In the genomic region with DNA sequence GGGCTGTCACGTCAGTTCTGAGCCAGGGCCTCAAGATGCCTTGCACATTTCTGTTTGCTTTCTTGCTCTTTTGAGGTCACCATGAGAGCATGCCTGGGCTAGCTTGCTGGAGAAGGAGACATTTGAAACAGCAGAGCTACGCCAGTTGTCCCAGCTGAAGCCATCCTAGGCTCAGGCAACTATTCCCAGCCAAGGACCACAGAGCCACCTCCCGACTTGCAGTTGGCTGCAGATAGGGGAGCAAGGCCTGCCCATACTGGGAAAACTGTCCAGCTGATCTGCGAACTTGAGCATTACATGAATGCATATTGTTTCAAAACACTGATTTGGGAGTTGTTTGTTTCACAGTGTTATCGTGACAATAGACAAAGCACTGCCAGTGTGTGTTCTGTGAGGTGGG, we compare ENCODE assay signal across 20 cellular contexts.
DNase-seq lines count a peak whose midpoint lies in the region; ATAC-seq, FAIRE-seq and TF ChIP-seq lines count a peak whose summit lies in the region.
"Had no signal": no experiment of that assay in that cellular context is flagged by ENCODE, and none has a peak within 500 bp of the region (broad histone marks: within the 10 kb centered on the region; RNA-seq: fewer than 3 reads in every experiment).

No MANE protein-coding gene starts in this region.

- H3K23me2 ChIP-seq in H1 (ENCODE audit: low read depth, low read length) = no peaks in the 10 kb centered on the region

- peaks cover 36% of the 10 kb centered on the region for H3K4me1 Mint-ChIP-seq in activated CD8-positive, alpha-beta T cell treated with anti-CD3 and anti-CD28 coated beads, Interleukin-2, amount 10 ng/mL, durations not matched to agents 7 days and 5 days (ENCODE audit: low read depth)
- peaks cover 20% of the 10 kb centered on the region for H3K4me1 Mint-ChIP-seq in activated CD8-positive, alpha-beta T cell treated with anti-CD3 and anti-CD28 coated beads for 36 hours (ENCODE audit: low read depth)
- H3K4me1 Mint-ChIP-seq: GM23338 had no signal

- no peaks in the 10 kb centered on the region for H3K27me3 Mint-ChIP-seq in activated CD8-positive, alpha-beta T cell treated with anti-CD3 and anti-CD28 coated beads, Interleukin-2, amount 10 ng/mL, durations not matched to agents 7 days and 5 days (ENCODE audit: low read depth)
- H3K27me3 Mint-ChIP-seq in activated CD8-positive, alpha-beta T cell treated with anti-CD3 and anti-CD28 coated beads for 36 hours = no peaks in the 10 kb centered on the region

- no peaks in the 10 kb centered on the region; a peak in 1 of 8 replicates for H3K36me3 ChIP-seq in H1 (ENCODE audit: control insufficient read depth in 2 of 4, insufficient read depth in 4 of 4, low read length in 3 of 4)
- H3K36me3 ChIP-seq in neuronal stem cell (replicated peaks in 1 of 2; ENCODE audit: control insufficient read depth in 2 of 2, insufficient read depth in 2 of 2, low read length in 2 of 2) = peaks cover 0 to 2% of the 10 kb centered on the region in 2 donors
- H3K36me3 ChIP-seq in spleen = peaks cover 0 to 100% (median 39%) of the 10 kb centered on the region in 6 donors
- H3K36me3 ChIP-seq: HAP-1 had no signal

- no peak overlapping the region for H4K8ac ChIP-seq in H1 (ENCODE audit: extremely low read depth, insufficient read depth, low read length)
- H4K8ac ChIP-seq in neuronal stem cell (ENCODE audit: low read depth, low read length) = no peak overlapping the region

- H3K4me1 ChIP-seq in H1 (replicated peaks in 1 of 4; ENCODE audit: control insufficient read depth in 3 of 4, insufficient read depth in 4 of 4, low read length in 3 of 4) (peaks cover 0 to 4% (median 2%) of the 10 kb centered on the region in 4 experiments; a peak in 3 of 7 replicates), neuronal stem cell (ENCODE audit: control insufficient read depth in 2 of 2, insufficient read depth in 1 of 2, low read depth in 1 of 2, low read length in 2 of 2) (no peaks in the 10 kb centered on the region), spleen (peaks cover 0 to 21% (median 7%) of the 10 kb centered on the region in 6 donors)
- H3K4me1 ChIP-seq: HAP-1 had no signal

- H3K9ac ChIP-seq in H1 (replicated peaks in 1 of 4; ENCODE audit: extremely low read depth in 1 of 4, low read depth in 3 of 4, low read length in 3 of 4) (no peak overlapping the region), neuronal stem cell (ENCODE audit: low read depth, low read length, poor library complexity) (no peak overlapping the region)
- H3K9ac ChIP-seq: SK-N-SH had no signal

- ATAC-seq in activated CD8-positive, alpha-beta T cell treated with anti-CD3 and anti-CD28 coated beads, Interleukin-2, amount 10 ng/mL, durations not matched to agents 7 days and 5 days = no peak
- ATAC-seq in activated CD8-positive, alpha-beta T cell treated with anti-CD3 and anti-CD28 coated beads for 36 hours = no peak
- no peak for ATAC-seq in GM21717 (IDR thresholded peaks at IDR 0.05; ENCODE audit: unreplicated experiment)
- ATAC-seq: GM23338 had no signal

- no peak overlapping the region for H3K27ac ChIP-seq in H1 (ENCODE audit: low read depth, low read length)
- H3K27ac ChIP-seq in neuronal stem cell (replicated peaks; ENCODE audit: low read length) = no peak overlapping the region
- peak overlapping the region; percentile 25 for H3K27ac ChIP-seq in temporal lobe (ENCODE audit: low read depth, low read length)
- H3K27ac ChIP-seq in spleen = no peak overlapping the region

- H2BK12ac ChIP-seq in H1 (ENCODE audit: low read depth, low read length) = no peak overlapping the region
- H2BK12ac ChIP-seq in neuronal stem cell (ENCODE audit: low read length) = no peak overlapping the region

- H2AK5ac ChIP-seq in H1 (ENCODE audit: low read depth, low read length) (no peak overlapping the region), neuronal stem cell (ENCODE audit: low read depth, low read length) (no peak overlapping the region)

- no peak overlapping the region for H3K56ac ChIP-seq in H1 (replicated peaks; ENCODE audit: insufficient read length, low read depth, low read length)

- H3K18ac ChIP-seq in H1 (ENCODE audit: extremely low read depth, low read length) = no peak overlapping the region
- peak overlapping the region; percentile 17 for H3K18ac ChIP-seq in neuronal stem cell (ENCODE audit: low read length)

- peak overlapping the region; percentile 57 for H3K27ac Mint-ChIP-seq in activated CD8-positive, alpha-beta T cell treated with anti-CD3 and anti-CD28 coated beads, Interleukin-2, amount 10 ng/mL, durations not matched to agents 7 days and 5 days
- H3K27ac Mint-ChIP-seq in activated CD8-positive, alpha-beta T cell treated with anti-CD3 and anti-CD28 coated beads for 36 hours = no peak overlapping the region
- H3K27ac Mint-ChIP-seq: GM23338, HFFc6 had no signal

- DNase-seq in activated CD8-positive, alpha-beta T cell treated with anti-CD3 and anti-CD28 coated beads, Interleukin-2, amount 10 ng/mL, durations not matched to agents 7 days and 5 days = no peak
- DNase-seq in activated CD8-positive, alpha-beta T cell treated with anti-CD3 and anti-CD28 coated beads for 36 hours = no peak
- DNase-seq in H1 (ENCODE audit: low read depth in 1 of 2, low spot score in 2 of 2) = no peak
- no peak for DNase-seq in neuronal stem cell (ENCODE audit: low spot score)
- no peak for DNase-seq in spleen
- DNase-seq in COLO668 (lab: John Stamatoyannopoulos, UW; ENCODE audit: unreplicated experiment) = no peak
- DNase-seq: 8988T, ACHN, HFFc6, NCI-H1105 treated with DMSO at 0.1 percent for 48 hours, NCI-H1694, NCI-H2029 treated with DMSO at 0.1 percent for 48 hours, NCI-H345, NCI-H748 treated with DMSO at 0.1 percent for 48 hours, SK-N-SH had no signal

- CTCF ChIA-PET in activated CD8-positive, alpha-beta T cell treated with anti-CD3 and anti-CD28 coated beads, Interleukin-2, amount 10 ng/mL, durations not matched to agents 7 days and 5 days (lab: Charles Lee) = no interaction called here
- CTCF ChIA-PET in activated CD8-positive, alpha-beta T cell treated with anti-CD3 and anti-CD28 coated beads for 36 hours (lab: Charles Lee) = no interaction called here
- CTCF ChIA-PET in H1 (lab: Charles Lee; ENCODE audit: partially characterized antibody) = interaction anchor here (0.5 to 0.8 kb wide), 2 partner anchors 16 to 270 kb away, joined by 3 to 4 read pairs; no protein-coding TSS in a partner anchor

- POLR2A ChIA-PET in activated CD8-positive, alpha-beta T cell treated with anti-CD3 and anti-CD28 coated beads, Interleukin-2, amount 10 ng/mL, durations not matched to agents 7 days and 5 days (lab: Charles Lee) = no interaction called here
- POLR2A ChIA-PET in activated CD8-positive, alpha-beta T cell treated with anti-CD3 and anti-CD28 coated beads for 36 hours (lab: Charles Lee) = no interaction called here
- POLR2A ChIA-PET in H1 (lab: Charles Lee; ENCODE audit: partially characterized antibody) = interaction anchor here (0.6 kb wide), 1 partner anchor 11 kb away, joined by 3 read pairs; no protein-coding TSS in a partner anchor

- H3K23ac ChIP-seq in H1 (ENCODE audit: insufficient read length) (no peak overlapping the region), neuronal stem cell (ENCODE audit: low read depth, low read length, poor library complexity) (no peak overlapping the region)

- no peak overlapping the region for H3K4me2 ChIP-seq in H1 (ENCODE audit: insufficient read depth in 1 of 2, low read depth in 2 of 2, low read length in 2 of 2)
- H3K4me2 ChIP-seq in neuronal stem cell (ENCODE audit: insufficient read depth, low read length, poor library complexity, severe bottlenecking) = no peak overlapping the region
- H3K4me2 ChIP-seq: GM23338, SK-N-SH had no signal

- H2BK5ac ChIP-seq in H1 (ENCODE audit: low read depth, low read length) (peak overlapping the region; percentile 20; the same call in 1 of the 2 replicates), neuronal stem cell (ENCODE audit: low read length) (no peak overlapping the region)

- WGBS in H1 (ENCODE audit: extremely low coverage in 1 of 2, insufficient coverage in 1 of 2, insufficient read length in 1 of 2, insufficient replicate concordance in 2 of 2, low coverage in 1 of 2, low lambda C conversion rate in 2 of 2, missing lambda C conversion rate in 1 of 2), 2 experiments = 85% methylated on average over 5 of the region's 5 CpGs; no CpG with 5 or more reads in 1 of the 2 experiments
- WGBS in neuronal stem cell (ENCODE audit: extremely low coverage in 2 of 2, insufficient read length in 2 of 2, insufficient replicate concordance in 1 of 2), 2 donors = no CpG with 5 or more reads among the region's 5 CpGs
- 92 to 100% (median 96%) methylated on average over 4 to 5 of the region's 5 CpGs for WGBS in spleen, 5 donors

- no peaks in the 10 kb centered on the region for H4K20me1 ChIP-seq in H1 (replicated peaks in 1 of 2; ENCODE audit: control insufficient read depth in 1 of 2, insufficient read depth in 2 of 2, low read length in 2 of 2)

- no peak overlapping the region for H3K14ac ChIP-seq in H1 (ENCODE audit: insufficient read length)
- H3K14ac ChIP-seq in neuronal stem cell (ENCODE audit: low read length) = no peak overlapping the region

- TF ChIP-seq EP300 in H1 (IDR thresholded peaks at IDR 0.05; ENCODE audit: borderline replicate concordance in 1 of 2, low read depth in 2 of 2, low read length in 2 of 2) = no peak

- no peak overlapping the region for H2BK15ac ChIP-seq in H1 (ENCODE audit: low read length)
- no peak overlapping the region for H2BK15ac ChIP-seq in neuronal stem cell (ENCODE audit: low read length)

- no peak for FAIRE-seq in H1 (lab: Jason Lieb, UNC)
- FAIRE-seq: D721Med had no signal

- no peaks in the 10 kb centered on the region for H3K79me2 ChIP-seq in H1 (ENCODE audit: control insufficient read depth in 1 of 2, insufficient read depth in 2 of 2, low read length in 2 of 2)

- no peak overlapping the region for H3K4me3 ChIP-seq in H1 (ENCODE audit: extremely low read depth in 1 of 4, insufficient read depth in 2 of 4, low read depth in 3 of 4, low read length in 4 of 4)
- no peak overlapping the region for H3K4me3 ChIP-seq in neuronal stem cell (ENCODE audit: low read length in 2 of 2)
- no peak overlapping the region for H3K4me3 ChIP-seq in spleen
- H3K4me3 ChIP-seq: GM23338, HAP-1 had no signal

- no peak overlapping the region for H2BK20ac ChIP-seq in H1 (ENCODE audit: low read length)

- H3K27me3 ChIP-seq in H1 (replicated peaks in 1 of 4; ENCODE audit: control insufficient read depth in 3 of 4, extremely low read depth in 1 of 4, insufficient read depth in 3 of 4, low read length in 3 of 4) = no peaks in the 10 kb centered on the region
- no peaks in the 10 kb centered on the region for H3K27me3 ChIP-seq in neuronal stem cell (ENCODE audit: control insufficient read depth in 3 of 3, insufficient read depth in 3 of 3, low read depth in 1 of 3, low read length in 3 of 3)
- no peaks in the 10 kb centered on the region for H3K27me3 ChIP-seq in spleen (replicated peaks in 1 of 7)

- TF ChIP-seq POLR2A in H1 (IDR thresholded peaks at IDR 0.05; ENCODE audit: control extremely low read depth in 1 of 2, low read depth in 2 of 2, low read length in 2 of 2) = no peak
- TF ChIP-seq POLR2A in spleen (IDR thresholded peaks at IDR 0.05) = no peak

- H2AFZ ChIP-seq in H1 (ENCODE audit: low read length) (no peak overlapping the region), neuronal stem cell (ENCODE audit: low read length) (no peak overlapping the region)
- H2AFZ ChIP-seq: GM23338 had no signal

- no peaks in the 10 kb centered on the region for H3K79me1 ChIP-seq in H1 (ENCODE audit: low read depth, low read length)
- H3K79me1 ChIP-seq in neuronal stem cell (ENCODE audit: low read depth, low read length) = no peaks in the 10 kb centered on the region

- H3K9me3 Mint-ChIP-seq in activated CD8-positive, alpha-beta T cell treated with anti-CD3 and anti-CD28 coated beads, Interleukin-2, amount 10 ng/mL, durations not matched to agents 7 days and 5 days (ENCODE audit: insufficient read depth) = no peaks in the 10 kb centered on the region
- H3K9me3 Mint-ChIP-seq in activated CD8-positive, alpha-beta T cell treated with anti-CD3 and anti-CD28 coated beads for 36 hours = no peaks in the 10 kb centered on the region
- H3K9me3 Mint-ChIP-seq: GM23338, HFFc6 had no signal

- H4K91ac ChIP-seq in H1 (replicated peaks; ENCODE audit: insufficient read length, low read length) (no peak overlapping the region), neuronal stem cell (ENCODE audit: low read depth, low read length, poor library complexity) (no peak overlapping the region)

- H3K9me3 ChIP-seq in H1 (ENCODE audit: insufficient read depth in 2 of 2, low read depth in 1 of 2, low read length in 1 of 2) = no peaks in the 10 kb centered on the region
- peaks cover 2 to 8% of the 10 kb centered on the region in 2 donors for H3K9me3 ChIP-seq in neuronal stem cell (replicated peaks in 1 of 2; ENCODE audit: control insufficient read depth in 2 of 2, insufficient read depth in 1 of 2, low read depth in 1 of 2, low read length in 2 of 2)
- H3K9me3 ChIP-seq in spleen = no peaks in the 10 kb centered on the region
- H3K9me3 ChIP-seq: HAP-1, SK-N-SH had no signal

- no peak overlapping the region for H3K4me3 Mint-ChIP-seq in activated CD8-positive, alpha-beta T cell treated with anti-CD3 and anti-CD28 coated beads, Interleukin-2, amount 10 ng/mL, durations not matched to agents 7 days and 5 days
- no peak overlapping the region for H3K4me3 Mint-ChIP-seq in activated CD8-positive, alpha-beta T cell treated with anti-CD3 and anti-CD28 coated beads for 36 hours
- H3K4me3 Mint-ChIP-seq: GM23338, HFFc6 had no signal

- H4K5ac ChIP-seq in H1 (ENCODE audit: insufficient read length, low read depth, low read length) = no peak overlapping the region

- peaks cover 88% of the 10 kb centered on the region for H3K36me3 Mint-ChIP-seq in activated CD8-positive, alpha-beta T cell treated with anti-CD3 and anti-CD28 coated beads, Interleukin-2, amount 10 ng/mL, durations not matched to agents 7 days and 5 days (ENCODE audit: low read depth)
- peaks cover 30% of the 10 kb centered on the region for H3K36me3 Mint-ChIP-seq in activated CD8-positive, alpha-beta T cell treated with anti-CD3 and anti-CD28 coated beads for 36 hours (ENCODE audit: low read depth)

- no peak for TF ChIP-seq RAD21 in H1 (IDR thresholded peaks at IDR 0.05 in 1 of 2, conservative IDR thresholded peaks at IDR 0.05 in 1 of 2; ENCODE audit: low read depth in 2 of 2, low read length in 2 of 2)

- intact Hi-C loops in activated CD8-positive, alpha-beta T cell treated with anti-CD3 and anti-CD28 coated beads for 36 hours (cut with micrococcal nuclease) = no loop called here
- intact Hi-C loops in spleen (cut with DNase I; ENCODE audit: low total_unique reads) = no loop called here

- TF ChIP-seq CTCF in activated CD8-positive, alpha-beta T cell treated with anti-CD3 and anti-CD28 coated beads for 36 hours (IDR thresholded peaks at IDR 0.05) = no peak
- TF ChIP-seq CTCF in H1 (IDR thresholded peaks at IDR 0.05; ENCODE audit: control extremely low read depth in 1 of 3, insufficient read depth in 1 of 3, low read depth in 1 of 3, low read length in 3 of 3) = no peak
- no peak for TF ChIP-seq CTCF in spleen (IDR thresholded peaks at IDR 0.05 in 8 of 11, conservative IDR thresholded peaks at IDR 0.05 in 3 of 11)

- H3K4ac ChIP-seq in H1 (replicated peaks; ENCODE audit: insufficient read length, low read depth, low read length) (no peak overlapping the region), neuronal stem cell (ENCODE audit: low read length) (no peak overlapping the region)

- H2BK120ac ChIP-seq in H1 (replicated peaks; ENCODE audit: low read depth, low read length) (no peak overlapping the region), neuronal stem cell (ENCODE audit: low read depth, low read length) (no peak overlapping the region)
